ENCODE assay signal across 8 cellular contexts in the genomic region with DNA sequence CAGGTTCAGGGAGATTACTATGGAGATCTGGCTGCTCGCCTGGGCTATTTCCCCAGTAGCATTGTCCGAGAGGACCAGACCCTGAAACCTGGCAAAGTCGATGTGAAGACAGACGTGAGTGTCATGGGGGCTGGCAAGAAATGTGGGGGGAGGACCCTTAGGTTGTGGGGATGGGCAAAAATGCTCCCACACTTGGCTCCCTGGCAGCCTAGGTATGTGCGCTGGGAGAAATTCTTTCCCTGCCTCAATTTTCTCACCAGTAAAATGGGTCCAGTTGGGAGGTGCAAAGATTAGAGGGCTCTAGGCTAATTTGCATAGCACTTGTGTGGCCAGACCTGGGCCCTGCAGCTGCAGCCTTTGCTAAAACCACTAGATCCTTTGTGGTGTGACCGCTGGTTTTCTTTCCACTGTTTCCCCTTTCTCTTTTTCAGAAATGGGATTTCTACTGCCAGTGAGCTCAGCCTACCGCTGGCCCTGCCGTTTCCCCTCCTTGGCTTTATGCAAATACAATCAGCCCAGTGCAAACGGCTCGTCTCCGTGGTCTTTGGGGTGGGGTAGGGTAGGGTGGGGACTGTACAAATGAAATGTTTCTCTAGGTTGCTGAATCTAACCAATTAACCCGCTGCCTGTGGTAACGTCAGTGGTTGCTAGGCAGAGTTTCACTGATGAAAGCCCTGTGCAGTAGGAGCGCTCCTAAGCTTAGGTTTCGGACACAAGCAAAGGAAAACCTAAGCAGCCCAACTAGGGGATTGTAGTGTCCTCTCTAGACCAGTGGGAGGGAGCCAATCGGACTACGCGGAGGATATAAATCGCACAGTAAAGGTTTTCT. TPM values are rescaled to one million over a fixed set of nuclear protein-coding genes. Genes with fewer than 3 reads are reported as not detected.
DNase-seq lines count a peak whose midpoint lies in the region; ATAC-seq, FAIRE-seq and TF ChIP-seq lines count a peak whose summit lies in the region.

No MANE protein-coding gene starts in this region.

- H3K4me3 ChIP-seq in AG10803 (ENCODE audit: low read length) (peak overlapping the region; percentile 92), colonic mucosa (peak overlapping the region; percentile 65)

- H3K27me3 ChIP-seq in colonic mucosa: no peaks in the 10 kb centered on the region

- FAIRE-seq in GM19239 (lab: Jason Lieb, UNC): peak; percentile 99

- no peaks in the 10 kb centered on the region for H3K9me3 ChIP-seq in colonic mucosa

- H3K9ac ChIP-seq in colonic mucosa (ENCODE audit: low read depth in 2 of 2, low read length in 2 of 2): peak overlapping the region; percentile 70 to 99

- peaks cover 3% of the 10 kb centered on the region for H3K4me1 ChIP-seq in colonic mucosa

- intact Hi-C loops in colonic mucosa (cut with DNase I): no loop called here
- intact Hi-C loops in left colon (cut with DNase I, micrococcal nuclease): no loop called here

- peak overlapping the region; percentile 98 for H3K27ac ChIP-seq in colonic mucosa

- H3K36me3 ChIP-seq in colonic mucosa: no peaks in the 10 kb centered on the region

- DNase-seq in AG10803 (ENCODE audit: low read depth) (peak; percentile 88), GM19239 (ENCODE audit: insufficient read length, low spot score) (peak; percentile 67), NCI-H460 (ENCODE audit: extremely low read depth, low read depth) (peak; percentile 84), colonic mucosa (peak; percentile 95), left colon (peak; percentile 90 to 92)
- peak; percentile 81 to 91 for DNase-seq in activated CD4-positive, alpha-beta T cell treated with anti-CD3 and anti-CD28 coated beads for 4 hours
- DNase-seq in stimulated activated CD4-positive, alpha-beta T cell treated with anti-CD3 and anti-CD28 coated beads, Interleukin-1b, Interleukin-23, amount 100 ng/mL, for 48 hours: peak; percentile 91

- ATAC-seq in HG03439 (IDR thresholded peaks at IDR 0.05; ENCODE audit: unreplicated experiment): peak; percentile 68
- ATAC-seq in left colon: peak; percentile 77

- no peak for TF ChIP-seq CTCF in AG10803 (conservative IDR thresholded peaks at IDR 0.05; ENCODE audit: low read length)
- no peak for TF ChIP-seq CTCF in colonic mucosa (IDR thresholded peaks at IDR 0.05)

RNA-seq across cellular contexts. Expression of a gene that starts 0.9 kb away (rescaled TPM):
- 7.4 and 9.7 TPM in 2 replicates for total RNA-seq in NCI-H460 (2014; rRNA removed; shearing (Covaris generic))
- 11.3 and 14.8 TPM in 2 replicates for polyA plus RNA-seq in NCI-H460 (2014; cell fraction: nucleus; rRNA removed)
- 10 to 100 TPM; 42.3 to 53.4 TPM for total RNA-seq in colonic mucosa
- total RNA-seq in left colon: 10 to 100 TPM; 65.9 to 67.9 TPM

RNA-seq across cellular contexts. Expression of a gene that starts 1.9 kb away (rescaled TPM):
- not detected in 2 replicates for total RNA-seq in NCI-H460 (2014; rRNA removed; shearing (Covaris generic))
- polyA plus RNA-seq in NCI-H460 (2014; cell fraction: nucleus; rRNA removed): not detected in 2 replicates
- 1 to 10 TPM; 1.0 to 3.6 TPM for total RNA-seq in colonic mucosa
- total RNA-seq in left colon: 1 to 10 TPM in 1 of 2 donors, not detected in 1; 1.7 TPM

RNA-seq across cellular contexts. Expression of a gene that starts 21.8 kb away (rescaled TPM):
- 20.7 and 25.0 TPM in 2 replicates for total RNA-seq in NCI-H460 (2014; rRNA removed; shearing (Covaris generic))
- 49.9 and 55.3 TPM in 2 replicates for polyA plus RNA-seq in NCI-H460 (2014; cell fraction: nucleus; rRNA removed)
- total RNA-seq in colonic mucosa (10 to 100 TPM; 67.3 to 87.8 TPM), left colon (10 to 100 TPM; 95.3 to 96.9 TPM)

RNA-seq across cellular contexts. Expression of a gene that starts 26.2 kb away (rescaled TPM):
- 185 and 211 TPM in 2 replicates for total RNA-seq in NCI-H460 (2014; rRNA removed; shearing (Covaris generic))
- 75.4 and 76.5 TPM in 2 replicates for polyA plus RNA-seq in NCI-H460 (2014; cell fraction: nucleus; rRNA removed)
- total RNA-seq in colonic mucosa (100 to 1,000 TPM in 1 of 2 donors, 10 to 100 TPM in 1; 56.0 to 126 TPM), left colon (10 to 100 TPM; 43.4 to 68.0 TPM)

RNA-seq across cellular contexts. Expression of a gene that starts 26.9 kb away (rescaled TPM):
- 1.6 and 2.1 TPM in 2 replicates for total RNA-seq in NCI-H460 (2014; rRNA removed; shearing (Covaris generic))
- 1.2 and 2.0 TPM in 2 replicates for polyA plus RNA-seq in NCI-H460 (2014; cell fraction: nucleus; rRNA removed)
- 10 to 100 TPM; 11.1 to 18.7 TPM for total RNA-seq in colonic mucosa
- total RNA-seq in left colon: 10 to 100 TPM; 12.1 to 12.4 TPM

Comparison
In these comparisons a context has a peak if more than half of its experiments do, and no peak if none do; other contexts are left out.
1. Peak in every context shown above with its lines: DNase-seq, ATAC-seq, H3K4me3 ChIP-seq and H3K27ac ChIP-seq.